ENCODE assay signal across 1 cellular context in the genomic region with DNA sequence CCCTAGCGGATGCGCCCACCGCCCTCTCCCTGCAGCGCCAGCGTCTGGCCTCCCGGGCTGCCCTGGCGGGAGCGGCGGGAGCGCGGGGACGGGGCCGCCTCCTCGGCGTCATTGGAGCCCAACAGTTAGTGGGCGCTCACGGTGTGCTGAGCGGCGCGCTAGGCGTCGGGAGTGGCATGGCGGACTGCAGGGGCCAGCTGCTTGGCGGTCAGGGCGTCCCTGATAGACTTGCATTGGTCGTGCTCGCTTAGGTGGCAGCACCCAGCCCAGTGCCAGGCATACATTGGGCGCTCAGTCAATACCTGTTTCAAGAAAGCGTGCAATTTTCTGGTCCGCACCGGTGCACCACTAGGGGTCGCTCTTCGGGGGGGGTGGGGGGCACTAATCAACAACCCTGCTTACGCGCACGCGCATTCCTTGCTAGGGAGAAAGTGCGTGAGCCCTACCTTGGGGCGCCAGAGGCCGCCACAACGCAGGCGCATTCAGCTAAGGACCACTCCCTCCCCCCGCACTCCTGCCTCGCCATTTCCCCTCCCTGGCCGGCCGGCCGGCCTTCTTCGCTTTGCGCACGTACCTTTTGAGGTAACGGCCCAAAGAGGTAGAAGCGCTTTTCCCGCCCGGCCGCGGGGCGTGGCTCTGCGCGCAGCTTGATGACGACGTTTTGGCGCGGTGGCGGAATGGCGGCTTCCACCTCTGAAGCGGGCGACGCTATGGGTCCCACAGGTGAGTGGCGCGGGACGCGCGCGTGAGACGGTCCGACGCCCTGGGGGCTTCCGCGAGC.
TF ChIP-seq lines count a peak whose summit lies in the region.

No MANE protein-coding gene starts in this region.

TF ChIP-seq in WTC11, 78 proteins besides CTCF, POLR2A, EP300 and RAD21 (continued from another document):
- no peak for TF ChIP-seq AR (CRISPR knock-in tag; IDR thresholded peaks at IDR 0.05)
- TF ChIP-seq ZNF423 (CRISPR knock-in tag; IDR thresholded peaks at IDR 0.05), result peak; percentile 47; the same call in 1 of the 2 replicates
- peak; percentile 88 for TF ChIP-seq MYBL2 (CRISPR knock-in tag; IDR thresholded peaks at IDR 0.05)
- 0 out of 2 replicates have a peak, but pooled peaks have one; percentile 41 for TF ChIP-seq CREB1 (CRISPR knock-in tag; IDR thresholded peaks at IDR 0.05)
- TF ChIP-seq FOXK1 (CRISPR knock-in tag; IDR thresholded peaks at IDR 0.05), result peak; percentile 55; the same call in 1 of the 2 replicates
- TF ChIP-seq STAT6 (CRISPR knock-in tag; conservative IDR thresholded peaks at IDR 0.05; ENCODE audit: low read depth), result no peak
- peak; percentile 51; the same call in 1 of the 2 replicates for TF ChIP-seq FOXP1 (CRISPR knock-in tag; IDR thresholded peaks at IDR 0.05; ENCODE audit: borderline replicate concordance)
